Comparison of ENCODE assay signal across 10 cellular contexts in genomic region chr7:100472854-100473499, GRCh38. TPM values are rescaled to one million over a fixed set of nuclear protein-coding genes. Genes with fewer than 3 reads are reported as not detected.
DNase-seq lines count a peak whose midpoint lies in the region; ATAC-seq, FAIRE-seq and TF ChIP-seq lines count a peak whose summit lies in the region.
"Had no signal": no experiment of that assay in that cellular context is flagged by ENCODE, and none has a peak within 500 bp of the region (broad histone marks: within the 10 kb centered on the region; RNA-seq: fewer than 3 reads in every experiment).

No MANE protein-coding gene starts in this region.

- SMC1A ChIA-PET in GM12878 (lab: Charles Lee; ENCODE audit: uncharacterized antibody, unreplicated experiment): interaction anchor here (0.7 to 2.7 kb wide), 4 partner anchors 13 to 218 kb away, joined by 3 to 12 read pairs (median 4); no protein-coding TSS in a partner anchor

- peaks cover 4% of the 10 kb centered on the region; the same call in 1 of the 2 replicates for H4K20me1 ChIP-seq in GM12878 (ENCODE audit: control insufficient read depth, insufficient read depth)

- H3K36me3 ChIP-seq in GM12878 (ENCODE audit: control insufficient read depth in 2 of 2, insufficient read depth in 2 of 2, low read length in 1 of 2): peaks cover 2 to 12% of the 10 kb centered on the region in 2 experiments; a peak in 3 of 4 replicates
- H3K36me3 ChIP-seq: ovary had no signal

- CTCF ChIA-PET in GM12878 (lab: Yijun Ruan, JAX): interaction anchor here (1.0 to 5.4 kb wide), 3 partner anchors 9 to 233 kb away, joined by 5 to 37 read pairs (median 7); partner anchors contain the start of gene POP7

- POLR2A ChIA-PET in GM12878 (lab: Charles Lee): interaction anchor here (0.6 to 1.8 kb wide), 6 partner anchors 17 to 643 kb away, joined by 3 to 8 read pairs (median 4); partner anchors contain the start of genes FBXO24 and LRCH4

- FAIRE-seq in GM12878 (lab: Jason Lieb, UNC): peak; percentile 68

- DNase-seq in 8988T (peak; percentile 32), GM13976 (ENCODE audit: low spot score) (peak; percentile 68), GM12878 (ENCODE audit: low read depth, low spot score) (no peak), lung microvascular endothelial cell (ENCODE audit: low read depth in 2 of 2) (peak; percentile 26 to 52), middle frontal gyrus (ENCODE audit: extremely low spot score, low spot score) (no peak), caudate nucleus (lab: John Stamatoyannopoulos, UW) (no peak)
- DNase-seq: GF-D8 had no signal

- no TSS peak for BruUV-seq in GM12878 (replicated peaks; lab: Mats Ljungman, UMichigan)

- H3K9ac ChIP-seq in GM12878 (ENCODE audit: control insufficient read depth, insufficient read depth, low read length): no peak overlapping the region

- RAD21 ChIA-PET in GM12878 (lab: Charles Lee; ENCODE audit: unreplicated experiment): interaction anchor here (1.0 to 1.3 kb wide), 2 partner anchors 86 kb away, joined by 3 to 8 read pairs; no protein-coding TSS in a partner anchor

- no peak for TF ChIP-seq RAD21 in GM12878 (IDR thresholded peaks at IDR 0.05; ENCODE audit: insufficient read depth, low read depth, low read length)

- H3K9me3 ChIP-seq in GM12878 (replicated peaks; ENCODE audit: control insufficient read depth, insufficient read depth, low read length): no peaks in the 10 kb centered on the region
- H3K9me3 ChIP-seq: ovary had no signal

- TF ChIP-seq EP300 in GM12878 (IDR thresholded peaks at IDR 0.05; ENCODE audit: borderline replicate concordance in 1 of 2, control insufficient read depth in 1 of 2, low read depth in 2 of 2, low read length in 2 of 2): no peak

- H3K4me1 ChIP-seq in GM12878 (ENCODE audit: control insufficient read depth, insufficient read depth, low read length): peaks cover 24% of the 10 kb centered on the region

- no peak overlapping the region for H2AFZ ChIP-seq in GM12878 (ENCODE audit: control insufficient read depth, low read depth, low read length)

- 28% methylated on average over 13 of the region's 14 CpGs for WGBS in GM12878 (ENCODE audit: insufficient coverage, insufficient replicate concordance, low lambda C conversion rate, missing lambda C conversion rate)

- no peak for TF ChIP-seq CTCF in GM13976 (IDR thresholded peaks at IDR 0.05; ENCODE audit: borderline replicate concordance, control extremely low read depth, extremely low read depth, insufficient read depth, missing control alignments)
- no peak for TF ChIP-seq CTCF in GM12878 (IDR thresholded peaks at IDR 0.05 in 2 of 3, conservative IDR thresholded peaks at IDR 0.05 in 1 of 3; ENCODE audit: control insufficient read depth in 2 of 3, extremely low read depth in 1 of 3, insufficient read depth in 1 of 3, low read depth in 3 of 3, low read length in 3 of 3)

- ATAC-seq in GM12878 (peak; percentile 7; the same call in 2 of the 3 replicates), GM19023 (IDR thresholded peaks at IDR 0.05; ENCODE audit: unreplicated experiment) (no peak), GM21447 (IDR thresholded peaks at IDR 0.05; ENCODE audit: unreplicated experiment) (no peak)

- H3K79me2 ChIP-seq in GM12878 (ENCODE audit: control insufficient read depth, insufficient read depth, low read length): peaks cover 47% of the 10 kb centered on the region

- H3K27ac ChIP-seq in GM12878 (ENCODE audit: control insufficient read depth, insufficient read depth) (peak overlapping the region; percentile 38), caudate nucleus (ENCODE audit: low read depth, low read length) (no peak overlapping the region)
- H3K27ac ChIP-seq: ovary had no signal

- intact Hi-C loops in GM12878 (cut with micrococcal nuclease; ENCODE audit: unreplicated experiment): loop anchor here (10.0 kb wide), 1 partner anchor 222 kb away; the partner anchor contains the start of gene GIGYF1

- no peaks in the 10 kb centered on the region for H3K27me3 ChIP-seq in GM12878 (replicated peaks in 1 of 2; ENCODE audit: control insufficient read depth in 2 of 2, insufficient read depth in 2 of 2, low read length in 1 of 2)
- H3K27me3 ChIP-seq: ovary had no signal

- no peak for TF ChIP-seq POLR2A in GM12878 (IDR thresholded peaks at IDR 0.05; ENCODE audit: low read depth, low read length)

- in situ Hi-C loops in GM13976 (cut with MboI; ENCODE audit: low sequenced_read_pairs, unreplicated experiment): loop anchor here (25.0 kb wide), 2 partner anchors 89 to 389 kb away; partner anchors contain the start of genes SAP25, SLC12A9 and TRIP6
- in situ Hi-C loops in GM12878 (cut with MboI): loop anchor here (5.0 to 25.0 kb wide), 4 partner anchors 84 to 382 kb away; partner anchors contain the start of genes GIGYF1 and SLC12A9

- peak overlapping the region; percentile 43 for H3K4me3 ChIP-seq in GM12878
- H3K4me3 ChIP-seq: ovary had no signal

- H3K4me2 ChIP-seq in GM12878 (ENCODE audit: control insufficient read depth, insufficient read depth): peak overlapping the region; percentile 36

RNA-seq across cellular contexts. Expression of gene TSC22D4, which starts 6.0 kb away (rescaled TPM):
- 37.8 and 39.1 TPM in 2 replicates for total RNA-seq in GM12878 (2013; cell fraction: nucleolus; rRNA removed)
- total RNA-seq in GM12878 (2014; rRNA removed) (33.2 and 39.9 TPM in 2 replicates), GM12878 (2014; rRNA removed; fragmentation: Illumina TruSeq; extraction: Trizol) (11.7 and 16.2 TPM in 2 replicates), GM12878 (2021) (63.7 and 65.7 TPM in 2 replicates), lung microvascular endothelial cell (21.6 and 25.8 TPM in 2 replicates)
- polyA plus RNA-seq in GM12878 (2011; ENCODE audit: low read depth): 18.1 TPM
- polyA plus RNA-seq in GM12878 (2011; rRNA removed) (7.3 and 13.8 TPM in 2 replicates), GM12878 (2014; fragmentation: Illumina TruSeq; extraction: Trizol) (8.3 and 13.7 TPM in 2 replicates), GM12878 (2014; fragmentation: Nextera tagmentation; extraction: Ambion mirVana) (1 to 10 TPM in 1 of 2 experiments, under 1 TPM in 1; 0.50 to 1.2 TPM), GM12878 (2014; rRNA removed) (47.8 and 55.6 TPM in 2 replicates), GM12878 (2016; fragmentation: Nextera tagmentation; extraction: Ambion mirVana) (10 to 100 TPM; 32.6 to 33.3 TPM)
- polyA plus RNA-seq in GM12878 (2011; cell fraction: cytosol; rRNA removed): 22.0 and 27.1 TPM in 2 replicates
- 59.8 and 71.4 TPM in 2 replicates for polyA plus RNA-seq in GM12878 (2011; cell fraction: nucleus; rRNA removed)
- 51.5 and 56.1 TPM in 2 replicates for polyA plus RNA-seq in GM12878 (2012)
- 8.7 and 22.5 TPM in 2 replicates for polyA minus RNA-seq in GM12878 (2011; rRNA and poly(A)+ RNA removed)
- polyA minus RNA-seq in GM12878 (2011; cell fraction: cytosol; rRNA and poly(A)+ RNA removed): 21.2 TPM in 2 replicates
- polyA minus RNA-seq in GM12878 (2011; cell fraction: nucleus; rRNA and poly(A)+ RNA removed): 11.8 and 19.4 TPM in 2 replicates

RNA-seq across cellular contexts. Expression of gene SPACDR, which starts 8.9 kb away (rescaled TPM):
- 4.9 and 5.0 TPM in 2 replicates for total RNA-seq in GM12878 (2013; cell fraction: nucleolus; rRNA removed)
- total RNA-seq in GM12878 (2014; rRNA removed) (0.49 and 1.2 TPM in 2 replicates), GM12878 (2014; rRNA removed; fragmentation: Illumina TruSeq; extraction: Trizol) (0.18 and 0.28 TPM in 2 replicates), GM12878 (2021) (1.1 and 1.5 TPM in 2 replicates), lung microvascular endothelial cell (0.40 and 0.44 TPM in 2 replicates)
- 0.43 TPM for polyA plus RNA-seq in GM12878 (2011; ENCODE audit: low read depth)
- polyA plus RNA-seq in GM12878 (2011; rRNA removed) (0.65 and 0.81 TPM in 2 replicates), GM12878 (2014; fragmentation: Illumina TruSeq; extraction: Trizol) (0.56 TPM in 1 of 2 replicates, not detected in the other), GM12878 (2014; fragmentation: Nextera tagmentation; extraction: Ambion mirVana) (under 1 TPM; 0.29 TPM), GM12878 (2014; rRNA removed) (0.78 and 1.2 TPM in 2 replicates), GM12878 (2016; fragmentation: Nextera tagmentation; extraction: Ambion mirVana) (under 1 TPM; 0.60 to 0.71 TPM)
- 0.80 and 1.1 TPM in 2 replicates for polyA plus RNA-seq in GM12878 (2011; cell fraction: cytosol; rRNA removed)
- polyA plus RNA-seq in GM12878 (2011; cell fraction: nucleus; rRNA removed): 4.4 and 5.2 TPM in 2 replicates
- polyA plus RNA-seq in GM12878 (2012): 1.3 and 1.6 TPM in 2 replicates
- polyA minus RNA-seq in GM12878 (2011; rRNA and poly(A)+ RNA removed): 0.51 and 2.3 TPM in 2 replicates
- polyA minus RNA-seq in GM12878 (2011; cell fraction: cytosol; rRNA and poly(A)+ RNA removed): not detected in 2 replicates
- 0.85 TPM in 1 of 2 replicates, not detected in the other for polyA minus RNA-seq in GM12878 (2011; cell fraction: nucleus; rRNA and poly(A)+ RNA removed)

RNA-seq across cellular contexts. Expression of gene NYAP1, which starts 10.8 kb away (rescaled TPM):
- total RNA-seq in GM12878 (2013; cell fraction: nucleolus; rRNA removed): 0.10 TPM in 1 of 2 replicates, not detected in the other
- total RNA-seq in GM12878 (2014; rRNA removed) (0.05 and 0.06 TPM in 2 replicates), GM12878 (2014; rRNA removed; fragmentation: Illumina TruSeq; extraction: Trizol) (0.04 and 0.05 TPM in 2 replicates), GM12878 (2021) (0.15 and 0.19 TPM in 2 replicates), lung microvascular endothelial cell (2.0 and 6.3 TPM in 2 replicates)
- 0.07 TPM for polyA plus RNA-seq in GM12878 (2011; ENCODE audit: low read depth)
- polyA plus RNA-seq in GM12878 (2011; rRNA removed) (not detected in 2 replicates), GM12878 (2014; fragmentation: Illumina TruSeq; extraction: Trizol) (not detected in 2 replicates), GM12878 (2014; fragmentation: Nextera tagmentation; extraction: Ambion mirVana) (not detected), GM12878 (2014; rRNA removed) (0.28 and 0.49 TPM in 2 replicates), GM12878 (2016; fragmentation: Nextera tagmentation; extraction: Ambion mirVana) (not detected)
- not detected in 2 replicates for polyA plus RNA-seq in GM12878 (2011; cell fraction: cytosol; rRNA removed)
- polyA plus RNA-seq in GM12878 (2011; cell fraction: nucleus; rRNA removed): 0.10 and 0.12 TPM in 2 replicates
- 0.17 and 0.23 TPM in 2 replicates for polyA plus RNA-seq in GM12878 (2012)
- polyA minus RNA-seq in GM12878 (2011; rRNA and poly(A)+ RNA removed): not detected in 2 replicates
- not detected in 2 replicates for polyA minus RNA-seq in GM12878 (2011; cell fraction: cytosol; rRNA and poly(A)+ RNA removed)
- polyA minus RNA-seq in GM12878 (2011; cell fraction: nucleus; rRNA and poly(A)+ RNA removed): not detected in 2 replicates

RNA-seq across cellular contexts. Expression of gene PPP1R35, which starts 36.7 kb away (rescaled TPM):
- total RNA-seq in GM12878 (2013; cell fraction: nucleolus; rRNA removed): 12.0 and 12.4 TPM in 2 replicates
- 51.3 and 55.5 TPM in 2 replicates for total RNA-seq in GM12878 (2014; rRNA removed)
- 14.1 and 19.6 TPM in 2 replicates for total RNA-seq in GM12878 (2014; rRNA removed; fragmentation: Illumina TruSeq; extraction: Trizol)
- 58.1 and 61.0 TPM in 2 replicates for total RNA-seq in GM12878 (2021)
- 6.0 TPM for polyA plus RNA-seq in GM12878 (2011; ENCODE audit: low read depth)
- polyA plus RNA-seq in GM12878 (2011; rRNA removed): 7.9 and 15.2 TPM in 2 replicates
- polyA plus RNA-seq in GM12878 (2011; cell fraction: cytosol; rRNA removed): 19.4 and 34.8 TPM in 2 replicates
- 54.8 and 58.1 TPM in 2 replicates for polyA plus RNA-seq in GM12878 (2011; cell fraction: nucleus; rRNA removed)
- polyA plus RNA-seq in GM12878 (2012): 31.2 and 32.0 TPM in 2 replicates
- polyA plus RNA-seq in GM12878 (2014; fragmentation: Illumina TruSeq; extraction: Trizol): 0.52 and 5.2 TPM in 2 replicates
- 1 to 10 TPM; 1.8 to 9.9 TPM for polyA plus RNA-seq in GM12878 (2014; fragmentation: Nextera tagmentation; extraction: Ambion mirVana)
- polyA plus RNA-seq in GM12878 (2014; rRNA removed): 62.5 and 70.4 TPM in 2 replicates
- 10 to 100 TPM in 1 of 2 experiments, 1 to 10 TPM in 1; 4.0 to 56.3 TPM for polyA plus RNA-seq in GM12878 (2016; fragmentation: Nextera tagmentation; extraction: Ambion mirVana)
- 2.0 and 4.9 TPM in 2 replicates for polyA minus RNA-seq in GM12878 (2011; rRNA and poly(A)+ RNA removed)
- 6.9 and 9.5 TPM in 2 replicates for polyA minus RNA-seq in GM12878 (2011; cell fraction: cytosol; rRNA and poly(A)+ RNA removed)
- polyA minus RNA-seq in GM12878 (2011; cell fraction: nucleus; rRNA and poly(A)+ RNA removed): 5.9 and 9.7 TPM in 2 replicates
- total RNA-seq in lung microvascular endothelial cell: 8.1 and 11.3 TPM in 2 replicates

RNA-seq across cellular contexts. Expression of gene MEPCE, which starts 43.3 kb away (rescaled TPM):
- total RNA-seq in GM12878 (2013; cell fraction: nucleolus; rRNA removed): 21.3 and 27.2 TPM in 2 replicates
- total RNA-seq in GM12878 (2014; rRNA removed) (33.8 and 39.6 TPM in 2 replicates), GM12878 (2014; rRNA removed; fragmentation: Illumina TruSeq; extraction: Trizol) (22.8 and 26.0 TPM in 2 replicates), GM12878 (2021) (46.0 and 48.0 TPM in 2 replicates), lung microvascular endothelial cell (25.1 and 40.5 TPM in 2 replicates)
- polyA plus RNA-seq in GM12878 (2011; ENCODE audit: low read depth): 17.6 TPM
- polyA plus RNA-seq in GM12878 (2011; rRNA removed) (9.1 and 16.2 TPM in 2 replicates), GM12878 (2014; fragmentation: Illumina TruSeq; extraction: Trizol) (15.1 and 35.8 TPM in 2 replicates), GM12878 (2014; fragmentation: Nextera tagmentation; extraction: Ambion mirVana) (10 to 100 TPM in 1 of 2 experiments, 1 to 10 TPM in 1; 8.2 to 12.6 TPM), GM12878 (2014; rRNA removed) (32.3 and 42.0 TPM in 2 replicates), GM12878 (2016; fragmentation: Nextera tagmentation; extraction: Ambion mirVana) (10 to 100 TPM; 14.9 to 18.1 TPM)
- 17.2 and 23.4 TPM in 2 replicates for polyA plus RNA-seq in GM12878 (2011; cell fraction: cytosol; rRNA removed)
- 33.6 and 46.8 TPM in 2 replicates for polyA plus RNA-seq in GM12878 (2011; cell fraction: nucleus; rRNA removed)
- polyA plus RNA-seq in GM12878 (2012): 31.5 and 32.5 TPM in 2 replicates
- 23.3 and 38.0 TPM in 2 replicates for polyA minus RNA-seq in GM12878 (2011; rRNA and poly(A)+ RNA removed)
- polyA minus RNA-seq in GM12878 (2011; cell fraction: cytosol; rRNA and poly(A)+ RNA removed): 12.3 and 15.0 TPM in 2 replicates
- 23.2 and 40.4 TPM in 2 replicates for polyA minus RNA-seq in GM12878 (2011; cell fraction: nucleus; rRNA and poly(A)+ RNA removed)

Comparison
In these comparisons a context has a peak if more than half of its experiments do, and no peak if none do; other contexts are left out.
1. DNase-seq: peak in 8988T (single experiment), GM13976 (single experiment) and lung microvascular endothelial cell (2 of 2); none in GM12878 (single experiment), middle frontal gyrus (single experiment) and caudate nucleus (0 of 61).